In genomic region chr15:73944161-73945099, GRCh38 we compare ENCODE assay signal across 17 cellular contexts. TPM values are rescaled to one million over a fixed set of nuclear protein-coding genes. Genes with fewer than 3 reads are reported as not detected.
A peak's percentile ranks its signal among the peaks of the same experiment; 100 is the strongest.
DNase-seq lines count a peak whose midpoint lies in the region; ATAC-seq, FAIRE-seq and TF ChIP-seq lines count a peak whose summit lies in the region.
"Had no signal": no experiment of that assay in that cellular context is flagged by ENCODE, and none has a peak within 500 bp of the region (broad histone marks: within the 10 kb centered on the region; RNA-seq: fewer than 3 reads in every experiment).

No MANE protein-coding gene starts in this region.

- ATAC-seq in stimulated activated naive CD8-positive, alpha-beta T cell treated with anti-CD3 and anti-CD28 coated beads, Interleukin-15, Interleukin-2, amounts not matched to agents 100 U/mL and 50 U/mL, for 24 hours, result no peak

- H4K20me1 ChIP-seq in astrocyte (ENCODE audit: insufficient read depth, low read length), result peaks cover 3% of the 10 kb centered on the region

- H3K27me3 Mint-ChIP-seq in HFFc6 (ENCODE audit: insufficient read depth) (peaks cover 3% of the 10 kb centered on the region), astrocyte (ENCODE audit: low read depth, unreplicated experiment) (no peaks in the 10 kb centered on the region)
- H3K27me3 Mint-ChIP-seq: activated naive CD8-positive, alpha-beta T cell had no signal

- peaks cover 38% of the 10 kb centered on the region for H3K4me1 ChIP-seq in astrocyte (ENCODE audit: insufficient read depth, low read length)
- peaks cover 0 to 37% of the 10 kb centered on the region in 2 donors for H3K4me1 ChIP-seq in right atrium auricular region
- H3K4me1 ChIP-seq: colonic mucosa had no signal

- no peak overlapping the region for H3K4me2 ChIP-seq in astrocyte (ENCODE audit: low read length)

- DNase-seq in HFFc6 (no peak), astrocyte (ENCODE audit: low read depth) (no peak), right atrium auricular region (ENCODE audit: low spot score) (no peak), retinal pigment epithelial cell (ENCODE audit: low read depth) (peak; percentile 72), NCI-H510A treated with DMSO at 0.1 percent for 48 hours (lab: John Stamatoyannopoulos, UW) (no peak), globus pallidus (ENCODE audit: low spot score) (no peak), NOMO-1 treated with DMSO at 0.1 percent for 48 hours (lab: John Stamatoyannopoulos, UW; ENCODE audit: unreplicated experiment) (no peak)
- no peak for DNase-seq in stimulated activated naive CD8-positive, alpha-beta T cell treated with anti-CD3 and anti-CD28 coated beads, Interleukin-15, Interleukin-2, amounts not matched to agents 100 U/mL and 50 U/mL, for 24 hours
- DNase-seq: activated CD4-positive, alpha-beta T cell treated with anti-CD3 and anti-CD28 coated beads for 1 hour; colonic mucosa; Kasumi-1; mammary epithelial cell; NCI-H1694 treated with DMSO at 0.1 percent for 48 hours; NCI-H69; stomach had no signal

- H3K36me3 ChIP-seq in astrocyte (ENCODE audit: insufficient read depth, low read length), result peaks cover 32% of the 10 kb centered on the region
- H3K36me3 ChIP-seq in right atrium auricular region, result peaks cover 16% of the 10 kb centered on the region
- H3K36me3 ChIP-seq: colonic mucosa, neutrophil had no signal

- H3K9me3 Mint-ChIP-seq in HFFc6 (no peaks in the 10 kb centered on the region), astrocyte (ENCODE audit: unreplicated experiment) (peaks cover 2% of the 10 kb centered on the region)

- H3K4me1 Mint-ChIP-seq in HFFc6 (ENCODE audit: low read depth) (peaks cover 51% of the 10 kb centered on the region), astrocyte (ENCODE audit: low read depth, unreplicated experiment) (peaks cover 62% of the 10 kb centered on the region)

- no peaks in the 10 kb centered on the region for H3K9me3 ChIP-seq in astrocyte (ENCODE audit: insufficient read depth, low read depth, low read length)
- no peaks in the 10 kb centered on the region for H3K9me3 ChIP-seq in right atrium auricular region
- H3K9me3 ChIP-seq: colonic mucosa, neutrophil, stomach had no signal

- TF ChIP-seq CTCF in HFFc6 (IDR thresholded peaks at IDR 0.05), result no peak
- TF ChIP-seq CTCF in astrocyte (IDR thresholded peaks at IDR 0.05; ENCODE audit: insufficient read depth, low read depth, low read length), result no peak
- TF ChIP-seq CTCF in right atrium auricular region (IDR thresholded peaks at IDR 0.05), result no peak
- no peak for TF ChIP-seq CTCF in retinal pigment epithelial cell (conservative IDR thresholded peaks at IDR 0.05; ENCODE audit: low read depth, low read length)

- H3K27me3 ChIP-seq in astrocyte (ENCODE audit: insufficient read depth, low read length) (no peaks in the 10 kb centered on the region), right atrium auricular region (no peaks in the 10 kb centered on the region)
- H3K27me3 ChIP-seq: colonic mucosa, neutrophil, stomach had no signal

- H3K36me3 Mint-ChIP-seq in HFFc6 (ENCODE audit: low read depth), result peaks cover 41% of the 10 kb centered on the region
- H3K36me3 Mint-ChIP-seq in astrocyte (ENCODE audit: low read depth, unreplicated experiment), result peaks cover 34% of the 10 kb centered on the region
- H3K36me3 Mint-ChIP-seq: activated naive CD8-positive, alpha-beta T cell had no signal

- peak overlapping the region; percentile 12 for H3K9ac ChIP-seq in astrocyte (ENCODE audit: low read length)

- no peak for FAIRE-seq in astrocyte (lab: Jason Lieb, UNC)

- H3K4me3 Mint-ChIP-seq in HFFc6 (no peak overlapping the region), astrocyte (ENCODE audit: unreplicated experiment) (peak overlapping the region; percentile 54)
- H3K4me3 Mint-ChIP-seq: activated naive CD8-positive, alpha-beta T cell had no signal

- H3K4me3 ChIP-seq in astrocyte (ENCODE audit: insufficient read depth, low read depth, low read length) (no peak overlapping the region), right atrium auricular region (no peak overlapping the region), retinal pigment epithelial cell (ENCODE audit: low read length) (no peak overlapping the region)
- H3K4me3 ChIP-seq: colonic mucosa, stomach had no signal

- peak overlapping the region; percentile 38 for H3K27ac Mint-ChIP-seq in HFFc6
- peak overlapping the region; percentile 94 for H3K27ac Mint-ChIP-seq in astrocyte (ENCODE audit: unreplicated experiment)
- H3K27ac Mint-ChIP-seq: activated naive CD8-positive, alpha-beta T cell had no signal

- peaks cover 54% of the 10 kb centered on the region for H3K79me2 ChIP-seq in astrocyte (ENCODE audit: insufficient read depth, low read length)

- H3K27ac ChIP-seq in astrocyte (ENCODE audit: low read depth, low read length) (peak overlapping the region; percentile 17), right atrium auricular region (peak overlapping the region; percentile 24 to 56)
- H3K27ac ChIP-seq: colonic mucosa, neutrophil had no signal

- no peak overlapping the region for H2AFZ ChIP-seq in astrocyte (ENCODE audit: low read depth, low read length)

RNA-seq across cellular contexts. Expression of gene LOXL1, which starts 18.2 kb away (rescaled TPM):
- 100 to 1,000 TPM; 235 to 309 (median 288) TPM for total RNA-seq in HFFc6 (2021; fragmentation: NEBNext Ultra II Directional; extraction: Animal tissue kit (Norgen Biotek cat#: 25700))
- 280 and 384 TPM in 2 replicates for total RNA-seq in astrocyte
- total RNA-seq in right atrium auricular region, result 10 to 100 TPM; 22.2 to 59.0 TPM

RNA-seq across cellular contexts. Expression of gene STOML1, which starts 47.7 kb away (rescaled TPM):
- total RNA-seq in HFFc6 (2021; fragmentation: NEBNext Ultra II Directional; extraction: Animal tissue kit (Norgen Biotek cat#: 25700)), result 10 to 100 TPM; 21.4 to 30.6 (median 24.7) TPM
- 12.4 and 16.6 TPM in 2 replicates for total RNA-seq in astrocyte
- total RNA-seq in right atrium auricular region, result 10 to 100 TPM; 11.8 to 23.5 TPM

RNA-seq across cellular contexts. Expression of gene PML, which starts 50.1 kb away (rescaled TPM):
- total RNA-seq in HFFc6 (2021; fragmentation: NEBNext Ultra II Directional; extraction: Animal tissue kit (Norgen Biotek cat#: 25700)), result 10 to 100 TPM; 45.2 to 51.8 (median 47.5) TPM
- total RNA-seq in astrocyte, result 116 and 119 TPM in 2 replicates
- total RNA-seq in right atrium auricular region, result 10 to 100 TPM; 27.3 to 36.1 TPM
